ENCODE assay signal across 9 cellular contexts in the genomic region with DNA sequence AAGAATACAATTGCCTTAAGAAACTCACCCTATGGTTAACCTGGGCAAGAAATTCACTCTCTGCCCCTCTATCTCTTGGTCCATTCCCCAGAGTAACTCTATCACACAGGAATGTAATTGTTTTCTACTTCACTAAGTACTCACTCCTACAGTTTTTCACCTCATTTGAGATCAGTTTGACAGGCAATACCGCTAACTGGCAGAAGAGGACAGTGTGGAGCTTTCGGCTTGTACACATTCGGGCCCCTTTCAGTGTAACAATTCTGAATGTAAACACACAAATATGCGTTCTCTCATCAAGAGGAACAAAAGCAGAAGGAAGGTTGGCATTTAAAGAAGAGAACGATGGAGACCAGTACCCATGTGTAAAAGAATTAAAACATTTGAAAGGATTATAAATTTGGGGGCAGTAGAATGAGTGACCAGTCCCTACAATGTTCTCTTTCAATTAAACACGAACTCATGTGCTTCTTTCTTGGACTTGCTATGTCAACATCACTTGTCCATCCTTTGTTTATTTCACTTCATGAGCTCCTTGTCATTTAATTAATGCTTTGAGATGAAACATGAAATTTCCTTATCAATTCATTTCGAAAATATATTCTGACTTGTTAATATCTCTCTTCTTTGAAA.
DNase-seq lines count a peak whose midpoint lies in the region; ATAC-seq, FAIRE-seq and TF ChIP-seq lines count a peak whose summit lies in the region.
"Had no signal": no experiment of that assay in that cellular context is flagged by ENCODE, and none has a peak within 500 bp of the region (broad histone marks: within the 10 kb centered on the region; RNA-seq: fewer than 3 reads in every experiment).

No MANE protein-coding gene starts in this region.

- dilution Hi-C loops in keratinocyte (cut with MboI; ENCODE audit: extremely low pct_ligation_motif_present, low sequenced_read_pairs), result no loop called here

- no peak overlapping the region for H3K9ac ChIP-seq in keratinocyte (ENCODE audit: control insufficient read depth, extremely low read depth, insufficient read depth, low read length)

- H3K9me3 ChIP-seq in keratinocyte (ENCODE audit: control insufficient read depth, low read depth, low read length), result no peaks in the 10 kb centered on the region
- H3K9me3 ChIP-seq in CD8-positive, alpha-beta T cell (ENCODE audit: low read length), result no peaks in the 10 kb centered on the region

- no peak overlapping the region for H3K27ac Mint-ChIP-seq in CD8-positive, alpha-beta T cell
- H3K27ac Mint-ChIP-seq: CD4-positive, CD25-positive, alpha-beta regulatory T cell had no signal

- no peak overlapping the region for H3K4me3 Mint-ChIP-seq in CD8-positive, alpha-beta T cell

- no peak overlapping the region for H3K27ac ChIP-seq in keratinocyte (ENCODE audit: control insufficient read depth, insufficient read depth, low read length)
- H3K27ac ChIP-seq in CD8-positive, alpha-beta T cell (ENCODE audit: low read depth, low read length), result no peak overlapping the region

- H3K27me3 Mint-ChIP-seq in CD8-positive, alpha-beta T cell (ENCODE audit: low read depth), result peaks cover 2% of the 10 kb centered on the region

- DNase-seq in NCI-H2227 (lab: John Stamatoyannopoulos, UW; ENCODE audit: unreplicated experiment) (peak; percentile 4), NCI-H2227 treated with DMSO at 0.1 percent for 48 hours (lab: John Stamatoyannopoulos, UW) (no peak), HT1080 (ENCODE audit: low read depth) (peak; percentile 27), SW480 (ENCODE audit: low spot score) (peak; percentile 57), keratinocyte (ENCODE audit: low read depth, low spot score) (no peak), GF-D8 (lab: John Stamatoyannopoulos, UW) (no peak), posterior vena cava (ENCODE audit: low spot score) (no peak)
- DNase-seq in CD8-positive, alpha-beta T cell, result no peak
- DNase-seq: CD4-positive, CD25-positive, alpha-beta regulatory T cell had no signal

- peak overlapping the region; percentile 37 for H2AFZ ChIP-seq in keratinocyte (ENCODE audit: control insufficient read depth, low read length)

- peak; percentile 71 for FAIRE-seq in keratinocyte (lab: Jason Lieb, UNC)

- no peak for ATAC-seq in CD8-positive, alpha-beta T cell

- H3K36me3 ChIP-seq in keratinocyte (ENCODE audit: control insufficient read depth in 2 of 2, extremely low read depth in 1 of 2, insufficient read depth in 2 of 2, low read length in 2 of 2), result no peaks in the 10 kb centered on the region
- no peaks in the 10 kb centered on the region for H3K36me3 ChIP-seq in CD8-positive, alpha-beta T cell (ENCODE audit: insufficient read depth, low read length)

- CTCF ChIA-PET in CD8-positive, alpha-beta T cell (lab: Charles Lee), result no interaction called here

- no peaks in the 10 kb centered on the region for H4K20me1 ChIP-seq in keratinocyte (ENCODE audit: control insufficient read depth, extremely low read depth, insufficient read depth, low read length)

- no peak overlapping the region for H3K4me3 ChIP-seq in keratinocyte (ENCODE audit: control insufficient read depth in 2 of 3, extremely low read depth in 1 of 3, insufficient read depth in 2 of 3, low read depth in 1 of 3, low read length in 3 of 3)
- H3K4me3 ChIP-seq in CD8-positive, alpha-beta T cell (ENCODE audit: low read depth, low read length), result no peak overlapping the region

- H3K4me2 ChIP-seq in keratinocyte (ENCODE audit: control insufficient read depth, extremely low read depth, insufficient read depth, low read depth, low read length), result no peak overlapping the region

- peaks cover 4% of the 10 kb centered on the region for H3K9me3 Mint-ChIP-seq in CD8-positive, alpha-beta T cell

- H3K79me2 ChIP-seq in keratinocyte (ENCODE audit: control insufficient read depth, insufficient read depth, low read length), result no peaks in the 10 kb centered on the region

- H3K9me1 ChIP-seq in keratinocyte (ENCODE audit: control insufficient read depth, extremely low read depth, insufficient read depth, low read length), result no peaks in the 10 kb centered on the region

- no peaks in the 10 kb centered on the region for H3K4me1 Mint-ChIP-seq in CD8-positive, alpha-beta T cell (ENCODE audit: low read depth)
- H3K4me1 Mint-ChIP-seq: CD4-positive, CD25-positive, alpha-beta regulatory T cell had no signal

- TF ChIP-seq CTCF in keratinocyte (optimal IDR thresholded peaks at IDR 0.05 in 1 of 3, IDR thresholded peaks at IDR 0.05 in 1 of 3, conservative IDR thresholded peaks at IDR 0.05 in 1 of 3; ENCODE audit: extremely low read depth in 1 of 3, insufficient read depth in 2 of 3, low read length in 3 of 3), result peak; percentile 78 to 91 (median 81)
- no peak for TF ChIP-seq CTCF in CD8-positive, alpha-beta T cell (IDR thresholded peaks at IDR 0.05)

- intact Hi-C loops in posterior vena cava (cut with DNase I), result no loop called here
- intact Hi-C loops in CD8-positive, alpha-beta T cell (cut with DNase I, micrococcal nuclease), result no loop called here

- H3K27me3 ChIP-seq in keratinocyte (ENCODE audit: control insufficient read depth, extremely low read depth, insufficient read depth, low read length), result no peaks in the 10 kb centered on the region
- no peaks in the 10 kb centered on the region for H3K27me3 ChIP-seq in CD8-positive, alpha-beta T cell (ENCODE audit: insufficient read depth, low read length)

- H3K4me1 ChIP-seq in keratinocyte (ENCODE audit: control insufficient read depth, extremely low read depth, insufficient read depth, low read length), result no peaks in the 10 kb centered on the region
- H3K4me1 ChIP-seq in CD8-positive, alpha-beta T cell (ENCODE audit: insufficient read depth, low read length), result no peaks in the 10 kb centered on the region

- POLR2A ChIA-PET in CD8-positive, alpha-beta T cell (lab: Charles Lee), result no interaction called here

- H3K36me3 Mint-ChIP-seq in CD8-positive, alpha-beta T cell, result no peaks in the 10 kb centered on the region
- H3K36me3 Mint-ChIP-seq: CD4-positive, CD25-positive, alpha-beta regulatory T cell had no signal

Comparison
In these comparisons a context has a peak if more than half of its experiments do, and no peak if none do; other contexts are left out.
1. DNase-seq: peak in NCI-H2227 (single experiment), HT1080 (single experiment) and SW480 (single experiment); none in NCI-H2227 treated with DMSO at 0.1 percent for 48 hours (single experiment), keratinocyte (single experiment), GF-D8 (single experiment), posterior vena cava (single experiment) and CD8-positive, alpha-beta T cell (0 of 7).